ENCODE assay signal across 7 cellular contexts in the genomic region with DNA sequence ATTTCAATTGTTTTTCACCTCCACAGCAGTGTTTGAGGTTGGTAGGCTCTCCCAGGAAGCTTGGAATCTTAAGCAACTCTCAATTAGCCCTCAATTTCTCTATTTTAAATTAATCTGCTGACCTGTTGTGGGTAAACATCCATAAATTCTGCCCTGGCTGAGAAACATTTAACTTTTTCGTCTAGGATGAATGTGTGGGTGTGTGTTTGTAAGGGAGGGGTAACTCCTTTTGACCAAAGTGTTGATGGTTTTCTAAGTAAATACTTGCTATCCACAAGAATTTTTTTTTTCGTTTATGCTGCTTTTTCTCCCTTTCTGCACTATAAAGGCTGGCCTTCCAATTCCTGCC. TPM values are rescaled to one million over a fixed set of nuclear protein-coding genes. Genes with fewer than 3 reads are reported as not detected.
DNase-seq lines count a peak whose midpoint lies in the region; ATAC-seq, FAIRE-seq and TF ChIP-seq lines count a peak whose summit lies in the region.

No MANE protein-coding gene starts in this region.

- ATAC-seq in HG03159 (IDR thresholded peaks at IDR 0.05; ENCODE audit: unreplicated experiment): peak; percentile 4
- no peak for ATAC-seq in activated naive CD8-positive, alpha-beta T cell treated with anti-CD3 and anti-CD28 coated beads, Interleukin-2, amount 50 U/mL, for 24 hours
- ATAC-seq in HG03354 (IDR thresholded peaks at IDR 0.05; ENCODE audit: poor library complexity, severe bottlenecking, unreplicated experiment): no peak

- H3K4me3 Mint-ChIP-seq in activated naive CD8-positive, alpha-beta T cell treated with anti-CD3 and anti-CD28 coated beads, Interleukin-2, amount 50 U/mL, for 24 hours: peak overlapping the region; percentile 88

- dilution Hi-C loops in keratinocyte (cut with MboI; ENCODE audit: extremely low pct_ligation_motif_present, low sequenced_read_pairs): loop anchor here (5.0 kb wide), 1 partner anchor 48 kb away; no protein-coding TSS in a partner anchor

- H3K4me1 Mint-ChIP-seq in activated naive CD8-positive, alpha-beta T cell treated with anti-CD3 and anti-CD28 coated beads, Interleukin-2, amount 50 U/mL, for 24 hours: peaks cover 53% of the 10 kb centered on the region

- no peaks in the 10 kb centered on the region for H3K27me3 ChIP-seq in keratinocyte (ENCODE audit: control insufficient read depth, extremely low read depth, insufficient read depth, low read length)

- peaks cover 45% of the 10 kb centered on the region for H3K79me2 ChIP-seq in keratinocyte (ENCODE audit: control insufficient read depth, insufficient read depth, low read length)

- peaks cover 10% of the 10 kb centered on the region for H3K36me3 Mint-ChIP-seq in activated naive CD8-positive, alpha-beta T cell treated with anti-CD3 and anti-CD28 coated beads, Interleukin-2, amount 50 U/mL, for 24 hours (ENCODE audit: low read depth)

- H3K9me3 Mint-ChIP-seq in activated naive CD8-positive, alpha-beta T cell treated with anti-CD3 and anti-CD28 coated beads, Interleukin-2, amount 50 U/mL, for 24 hours: no peaks in the 10 kb centered on the region

- TF ChIP-seq CTCF in keratinocyte (optimal IDR thresholded peaks at IDR 0.05 in 1 of 3, IDR thresholded peaks at IDR 0.05 in 1 of 3, conservative IDR thresholded peaks at IDR 0.05 in 1 of 3; ENCODE audit: extremely low read depth in 1 of 3, insufficient read depth in 2 of 3, low read length in 3 of 3): no peak

- H4K20me1 ChIP-seq in keratinocyte (ENCODE audit: control insufficient read depth, extremely low read depth, insufficient read depth, low read length): no peaks in the 10 kb centered on the region

- FAIRE-seq in keratinocyte (lab: Jason Lieb, UNC): no peak

- peaks cover 0 to 2% of the 10 kb centered on the region in 2 experiments for H3K36me3 ChIP-seq in keratinocyte (ENCODE audit: control insufficient read depth in 2 of 2, extremely low read depth in 1 of 2, insufficient read depth in 2 of 2, low read length in 2 of 2)

- H3K9ac ChIP-seq in keratinocyte (ENCODE audit: control insufficient read depth, extremely low read depth, insufficient read depth, low read length): peak overlapping the region; percentile 95

- H3K4me1 ChIP-seq in keratinocyte (ENCODE audit: control insufficient read depth, extremely low read depth, insufficient read depth, low read length): peaks cover 20% of the 10 kb centered on the region

- peak overlapping the region; percentile 55 to 89 (median 85) for H3K4me3 ChIP-seq in keratinocyte (ENCODE audit: control insufficient read depth in 2 of 3, extremely low read depth in 1 of 3, insufficient read depth in 2 of 3, low read depth in 1 of 3, low read length in 3 of 3)

- H2AFZ ChIP-seq in keratinocyte (ENCODE audit: control insufficient read depth, low read length): peak overlapping the region; percentile 72

- peak overlapping the region; percentile 89 for H3K27ac ChIP-seq in keratinocyte (ENCODE audit: control insufficient read depth, insufficient read depth, low read length)
- H3K27ac ChIP-seq in substantia nigra (ENCODE audit: low read depth, low read length, poor library complexity, severe bottlenecking): peak overlapping the region; percentile 88

- H3K4me2 ChIP-seq in keratinocyte (ENCODE audit: control insufficient read depth, extremely low read depth, insufficient read depth, low read depth, low read length): peak overlapping the region; percentile 85

- no peaks in the 10 kb centered on the region for H3K9me3 ChIP-seq in keratinocyte (ENCODE audit: control insufficient read depth, low read depth, low read length)

- H3K27me3 Mint-ChIP-seq in activated naive CD8-positive, alpha-beta T cell treated with anti-CD3 and anti-CD28 coated beads, Interleukin-2, amount 50 U/mL, for 24 hours: no peaks in the 10 kb centered on the region

- no peaks in the 10 kb centered on the region for H3K9me1 ChIP-seq in keratinocyte (ENCODE audit: control insufficient read depth, extremely low read depth, insufficient read depth, low read length)

- H3K27ac Mint-ChIP-seq in activated naive CD8-positive, alpha-beta T cell treated with anti-CD3 and anti-CD28 coated beads, Interleukin-2, amount 50 U/mL, for 24 hours: peak overlapping the region; percentile 89

- DNase-seq in activated naive CD8-positive, alpha-beta T cell treated with anti-CD3 and anti-CD28 coated beads, Interleukin-2, amount 50 U/mL, for 24 hours: no peak
- DNase-seq in keratinocyte (ENCODE audit: low read depth, low spot score): no peak
- DNase-seq in substantia nigra (lab: John Stamatoyannopoulos, UW): no peak
- DNase-seq in activated CD4-positive, alpha-beta T cell treated with anti-CD3 and anti-CD28 coated beads for 48 hours: no peak
- no peak for DNase-seq in SW480 (ENCODE audit: low spot score)

RNA-seq across cellular contexts. Expression of a gene that starts 1.0 kb away (rescaled TPM):
- polyA plus RNA-seq in keratinocyte: 14.8 to 23.5 TPM (median 20.6 TPM) in 3 replicates
- 21.2 TPM for polyA plus RNA-seq in keratinocyte (2011; ENCODE audit: low read depth)
- polyA plus RNA-seq in keratinocyte (2011; cell fraction: cytosol; rRNA removed): 23.6 and 30.6 TPM in 2 replicates
- 22.4 and 28.4 TPM in 2 replicates for polyA plus RNA-seq in keratinocyte (2011; cell fraction: nucleus; rRNA removed)
- 19.9 and 27.8 TPM in 2 replicates for polyA plus RNA-seq in keratinocyte (2012; ENCODE audit: low replicate concordance)
- polyA minus RNA-seq in keratinocyte: 10.9 to 23.1 TPM (median 13.2 TPM) in 3 replicates
- polyA minus RNA-seq in keratinocyte (2011; cell fraction: cytosol; rRNA and poly(A)+ RNA removed): 8.2 TPM
- 8.9 and 22.4 TPM in 2 replicates for polyA minus RNA-seq in keratinocyte (2011; cell fraction: nucleus; rRNA and poly(A)+ RNA removed)
